In the genomic region with DNA sequence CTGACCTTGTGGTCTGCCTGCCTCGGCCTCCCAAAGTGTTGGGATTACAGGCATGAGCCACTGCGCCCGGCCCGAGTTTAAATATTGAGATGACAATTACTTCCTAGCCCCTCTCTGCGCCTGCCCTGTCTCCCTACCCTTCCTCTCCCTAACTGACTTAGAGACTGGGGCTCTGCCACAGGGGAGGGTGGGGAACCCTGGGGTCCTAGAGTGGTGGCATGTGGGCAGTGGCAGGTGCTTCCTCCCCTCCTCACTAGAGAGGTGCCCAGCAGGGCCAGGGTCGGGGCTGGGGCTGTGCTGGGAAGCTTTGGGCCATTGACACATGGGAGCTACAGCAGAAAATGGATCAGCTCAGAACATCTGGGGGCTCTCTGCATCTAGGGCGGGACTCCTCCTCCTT, we compare ENCODE assay signal across 26 cellular contexts. TPM values are rescaled to one million over a fixed set of nuclear protein-coding genes. Genes with fewer than 3 reads are reported as not detected.
DNase-seq lines count a peak whose midpoint lies in the region; ATAC-seq, FAIRE-seq and TF ChIP-seq lines count a peak whose summit lies in the region.
"Had no signal": no experiment of that assay in that cellular context is flagged by ENCODE, and none has a peak within 500 bp of the region (broad histone marks: within the 10 kb centered on the region; RNA-seq: fewer than 3 reads in every experiment).

No MANE protein-coding gene starts in this region.

- 31% methylated on average over 7 of the region's 7 CpGs for WGBS in K562 (ENCODE audit: insufficient coverage, low coverage, missing lambda C conversion rate)
- WGBS in small intestine, 3 donors, result 58 to 80% (median 60%) methylated on average over 7 of the region's 7 CpGs
- WGBS in thyroid gland, 2 donors, result 85 to 88% methylated on average over 7 of the region's 7 CpGs

- H3K9me3 ChIP-seq in BLaER1, result no peaks in the 10 kb centered on the region
- no peaks in the 10 kb centered on the region for H3K9me3 ChIP-seq in K562 (replicated peaks; ENCODE audit: control insufficient read depth, insufficient read depth, low read depth, low read length)
- H3K9me3 ChIP-seq in kidney (ENCODE audit: control insufficient read depth in 1 of 2, low read length in 2 of 2), result no peaks in the 10 kb centered on the region
- H3K9me3 ChIP-seq in small intestine (ENCODE audit: control insufficient read depth, low read depth), result no peaks in the 10 kb centered on the region
- no peaks in the 10 kb centered on the region for H3K9me3 ChIP-seq in thyroid gland
- no peaks in the 10 kb centered on the region for H3K9me3 ChIP-seq in T-helper 17 cell (ENCODE audit: control insufficient read depth, low read length, poor library complexity, severe bottlenecking)

- no peak for TF ChIP-seq POLR2A in K562 (conservative IDR thresholded peaks at IDR 0.05)
- TF ChIP-seq POLR2A in thyroid gland (IDR thresholded peaks at IDR 0.05), result no peak

- no peak overlapping the region for H3K4me3 Mint-ChIP-seq in T-helper 17 cell
- H3K4me3 Mint-ChIP-seq: CD8-positive, alpha-beta T cell; GM23338; HFFc6; IgD-negative memory B cell had no signal

- peaks cover 3% of the 10 kb centered on the region for H3K27me3 ChIP-seq in BLaER1
- no peaks in the 10 kb centered on the region for H3K27me3 ChIP-seq in K562 (ENCODE audit: control insufficient read depth in 2 of 2, insufficient read depth in 2 of 2, low read length in 2 of 2)
- H3K27me3 ChIP-seq in small intestine (ENCODE audit: control insufficient read depth in 2 of 2, insufficient read depth in 2 of 2, low read length in 2 of 2), result no peaks in the 10 kb centered on the region
- H3K27me3 ChIP-seq in thyroid gland, result peaks cover 4% of the 10 kb centered on the region

- no peaks in the 10 kb centered on the region for H3K36me3 Mint-ChIP-seq in T-helper 17 cell (ENCODE audit: low read depth)
- H3K36me3 Mint-ChIP-seq: CD8-positive, alpha-beta T cell; IgD-negative memory B cell had no signal

- H3K27ac ChIP-seq in BLaER1, result no peak overlapping the region
- no peak overlapping the region for H3K27ac ChIP-seq in K562 (ENCODE audit: extremely low read depth, low read depth, low read length)
- no peak overlapping the region for H3K27ac ChIP-seq in kidney (ENCODE audit: low read depth in 2 of 2, low read length in 2 of 2)
- H3K27ac ChIP-seq in small intestine (ENCODE audit: low read depth in 1 of 2, low read length in 1 of 2), result peak overlapping the region; percentile 66 to 77
- no peak overlapping the region for H3K27ac ChIP-seq in thyroid gland
- H3K27ac ChIP-seq: BLaER1 treated with 17β-estradiol and CSF1 and Interleukin-3, amounts not matched to agents 10 nM and 100 nM; KMS-11 had no signal

- POLR2A ChIA-PET in K562 (lab: Yijun Ruan, JAX), result interaction anchor here (0.6 kb wide), 1 partner anchor 1787 kb away, joined by 3 read pairs; no protein-coding TSS in a partner anchor

- intact Hi-C loops in K562 (cut with micrococcal nuclease) (no loop called here), kidney (cut with DNase I) (no loop called here), thyroid gland (cut with DNase I) (no loop called here)

- ATAC-seq in K562 (no peak), GM21381 (IDR thresholded peaks at IDR 0.05; ENCODE audit: unreplicated experiment) (no peak), T-helper 17 cell (no peak)
- ATAC-seq: CD8-positive, alpha-beta T cell; GM23338; HCT116 had no signal

- CTCF ChIA-PET in K562 (lab: Yijun Ruan, JAX; ENCODE audit: low intra/inter-chr PET ratio), result no interaction called here

- TF ChIP-seq RAD21 in K562 (CRISPR knock-in tag; conservative IDR thresholded peaks at IDR 0.05 in 1 of 2, IDR thresholded peaks at IDR 0.05 in 1 of 2), result no peak

- no peak for TF ChIP-seq EP300 in K562 (IDR thresholded peaks at IDR 0.05; ENCODE audit: low read length)

- no peak for DNase-seq in K562 (ENCODE audit: extremely low read depth in 1 of 4, low spot score in 3 of 4)
- DNase-seq in kidney, result peak; percentile 18
- DNase-seq in small intestine, result no peak
- no peak for DNase-seq in thyroid gland
- DNase-seq in GM19240 (ENCODE audit: insufficient read length, low spot score), result no peak
- DNase-seq in T-helper 17 cell, result no peak
- DNase-seq: AML-193; Calu3; CD8-positive, alpha-beta T cell; DMS 273 treated with DMSO at 0.1 percent for 48 hours; DMS53; DND-41; EL; HFFc6 had no signal

- H4K20me1 ChIP-seq in BLaER1 (no peaks in the 10 kb centered on the region), K562 (replicated peaks; ENCODE audit: control insufficient read depth, insufficient read depth, low read length) (no peaks in the 10 kb centered on the region)
- H4K20me1 ChIP-seq: BLaER1 treated with 17β-estradiol and CSF1 and Interleukin-3, amounts not matched to agents 10 nM and 100 nM had no signal

- H3K9ac ChIP-seq in BLaER1 (no peak overlapping the region), K562 (ENCODE audit: insufficient read depth in 1 of 2, low read depth in 2 of 2, low read length in 2 of 2) (no peak overlapping the region), kidney (ENCODE audit: low read length in 2 of 2) (no peak overlapping the region)
- H3K9ac ChIP-seq: BLaER1 treated with 17β-estradiol and CSF1 and Interleukin-3, amounts not matched to agents 10 nM and 100 nM; KMS-11 had no signal

- no peaks in the 10 kb centered on the region for H3K4me1 Mint-ChIP-seq in T-helper 17 cell
- H3K4me1 Mint-ChIP-seq: GM23338 had no signal

- H3K4me2 ChIP-seq in BLaER1 (peak overlapping the region; percentile 3; the same call in 1 of the 2 replicates), K562 (ENCODE audit: insufficient read depth, low read length) (no peak overlapping the region)
- H3K4me2 ChIP-seq: GM23338 had no signal

- peaks cover 12% of the 10 kb centered on the region for H3K4me1 ChIP-seq in BLaER1
- H3K4me1 ChIP-seq in K562 (replicated peaks in 1 of 2; ENCODE audit: control insufficient read depth in 2 of 2, insufficient read depth in 2 of 2, low read length in 2 of 2), result peaks cover 11 to 14% of the 10 kb centered on the region in 2 experiments; a peak in 4 of 5 replicates
- H3K4me1 ChIP-seq in kidney (ENCODE audit: control insufficient read depth in 1 of 2, insufficient read depth in 1 of 2, low read depth in 1 of 2, low read length in 2 of 2), result no peaks in the 10 kb centered on the region
- peaks cover 0 to 5% of the 10 kb centered on the region in 2 donors for H3K4me1 ChIP-seq in small intestine (ENCODE audit: control insufficient read depth in 2 of 2, insufficient read depth in 1 of 2, low read depth in 1 of 2, low read length in 1 of 2)
- no peaks in the 10 kb centered on the region for H3K4me1 ChIP-seq in thyroid gland

- in situ Hi-C loops in K562 (cut with MboI), result loop anchor here (25.0 kb wide), 1 partner anchor 385 kb away; no protein-coding TSS in a partner anchor

- no peak for FAIRE-seq in K562 (lab: Jason Lieb, UNC)
- no peak for FAIRE-seq in kidney (lab: Jason Lieb, UNC)
- FAIRE-seq in small intestine (lab: Jason Lieb, UNC), result no peak
- FAIRE-seq: GM12878, H54, HTR-8/SVneo had no signal

- TF ChIP-seq CTCF in K562 (IDR thresholded peaks at IDR 0.05 in 2 of 3, conservative IDR thresholded peaks at IDR 0.05 in 1 of 3; ENCODE audit: insufficient read depth in 2 of 3, low read depth in 1 of 3, low read length in 3 of 3) (no peak), kidney (IDR thresholded peaks at IDR 0.05; ENCODE audit: borderline replicate concordance, extremely low read depth, insufficient read depth) (no peak), thyroid gland (IDR thresholded peaks at IDR 0.05) (no peak)

- no peak overlapping the region for H2AFZ ChIP-seq in K562 (ENCODE audit: low read depth, low read length)

- H3K9me1 ChIP-seq in K562 (ENCODE audit: control insufficient read depth, insufficient read depth, low read length), result no peaks in the 10 kb centered on the region

- H3K79me2 ChIP-seq in K562 (ENCODE audit: control insufficient read depth, insufficient read depth, low read length), result no peaks in the 10 kb centered on the region

- no TSS peak for BruUV-seq in K562 (replicated peaks; lab: Mats Ljungman, UMichigan)

- peaks cover 18% of the 10 kb centered on the region for H3K27me3 Mint-ChIP-seq in T-helper 17 cell

- H3K36me3 ChIP-seq in BLaER1 (no peaks in the 10 kb centered on the region), K562 (ENCODE audit: control insufficient read depth, insufficient read depth, low read length) (no peaks in the 10 kb centered on the region), kidney (ENCODE audit: control insufficient read depth in 1 of 2, insufficient read depth in 2 of 2, low read length in 2 of 2) (no peaks in the 10 kb centered on the region), small intestine (ENCODE audit: control insufficient read depth in 2 of 2, insufficient read depth in 2 of 2, low read length in 2 of 2) (no peaks in the 10 kb centered on the region), thyroid gland (no peaks in the 10 kb centered on the region)
- H3K36me3 ChIP-seq: BLaER1 treated with 17β-estradiol and CSF1 and Interleukin-3, amounts not matched to agents 10 nM and 100 nM had no signal

- no peak overlapping the region for H3K27ac Mint-ChIP-seq in T-helper 17 cell
- H3K27ac Mint-ChIP-seq: CD8-positive, alpha-beta T cell; HFFc6; IgD-negative memory B cell had no signal

- H3K4me3 ChIP-seq in BLaER1 (no peak overlapping the region), K562 (no peak overlapping the region), kidney (ENCODE audit: low read length in 2 of 2) (no peak overlapping the region), small intestine (ENCODE audit: low read depth in 1 of 2, low read length in 2 of 2) (no peak overlapping the region), thyroid gland (replicated peaks in 1 of 3) (no peak overlapping the region)
- H3K4me3 ChIP-seq: BLaER1 treated with 17β-estradiol and CSF1 and Interleukin-3, amounts not matched to agents 10 nM and 100 nM; GM12878; GM23338 had no signal

RNA-seq across cellular contexts. Expression of gene ACHE, which starts 7.0 kb away (rescaled TPM):
- total RNA-seq in K562 (2011; cell fraction: chromatin; rRNA removed; ENCODE audit: low replicate concordance), result 9.6 and 34.7 TPM in 2 replicates
- total RNA-seq in K562 (2011; cell fraction: nucleolus; rRNA removed), result 25.8 and 31.3 TPM in 2 replicates
- total RNA-seq in K562 (2011; cell fraction: nucleoplasm; rRNA removed), result 17.1 and 17.3 TPM in 2 replicates
- total RNA-seq in K562 (2014; rRNA removed) (2.7 and 4.0 TPM in 2 replicates), K562 (2014; rRNA removed; fragmentation: Illumina TruSeq; extraction: Trizol) (0.54 and 0.84 TPM in 2 replicates), K562 (2015; rRNA removed; fragmentation: Illumina TruSeq; extraction: Trizol) (0.51 and 0.87 TPM in 2 replicates), K562 (2021) (7.5 and 8.8 TPM in 2 replicates), kidney (3.6 TPM), thyroid gland (1 to 10 TPM; 1.0 to 4.8 (median 1.8) TPM), T-helper 17 cell (under 1 TPM; 0.21 to 0.25 TPM)
- polyA plus RNA-seq in K562 (2011; rRNA removed) (2.5 and 2.8 TPM in 2 replicates), K562 (2014; fragmentation: Illumina TruSeq; extraction: Trizol) (1.9 and 4.2 TPM in 2 replicates), K562 (2014; fragmentation: Nextera tagmentation; extraction: Ambion mirVana) (under 1 TPM; 0.04 to 0.06 TPM), K562 (2014; rRNA removed) (8.0 and 9.3 TPM in 2 replicates), kidney (ENCODE audit: insufficient read depth, low read depth, low replicate concordance) (1.6 TPM), small intestine (10 to 100 TPM in 2 of 3 donors, 1 to 10 TPM in 1; 3.5 to 11.2 (median 11.0) TPM)
- 1.4 and 6.8 TPM in 2 replicates for polyA plus RNA-seq in K562 (2011; cell fraction: cytosol; rRNA removed)
- 9.7 and 46.1 TPM in 2 replicates for polyA plus RNA-seq in K562 (2011; cell fraction: nucleus; rRNA removed)
- 2.2 and 3.3 TPM in 2 replicates for polyA plus RNA-seq in K562 (2012)
- 0.21 and 1.3 TPM in 2 replicates for polyA minus RNA-seq in K562 (2011; rRNA and poly(A)+ RNA removed)
- 1.2 and 5.0 TPM in 2 replicates for polyA minus RNA-seq in K562 (2011; cell fraction: cytosol; rRNA and poly(A)+ RNA removed)
- polyA minus RNA-seq in K562 (2011; cell fraction: nucleus; rRNA and poly(A)+ RNA removed), result 3.3 and 3.9 TPM in 2 replicates
- polyA plus RNA-seq: IgD-negative memory B cell had no signal

RNA-seq across cellular contexts. Expression of gene UFSP1, which starts 13.1 kb away (rescaled TPM):
- 2.3 and 9.4 TPM in 2 replicates for total RNA-seq in K562 (2011; cell fraction: chromatin; rRNA removed; ENCODE audit: low replicate concordance)
- 15.4 and 16.7 TPM in 2 replicates for total RNA-seq in K562 (2011; cell fraction: nucleolus; rRNA removed)
- 6.6 and 8.9 TPM in 2 replicates for total RNA-seq in K562 (2011; cell fraction: nucleoplasm; rRNA removed)
- total RNA-seq in K562 (2014; rRNA removed) (18.8 and 20.9 TPM in 2 replicates), K562 (2014; rRNA removed; fragmentation: Illumina TruSeq; extraction: Trizol) (1.4 and 2.1 TPM in 2 replicates), K562 (2015; rRNA removed; fragmentation: Illumina TruSeq; extraction: Trizol) (3.5 and 3.7 TPM in 2 replicates), K562 (2021) (7.8 and 8.5 TPM in 2 replicates), kidney (3.4 TPM), thyroid gland (10 to 100 TPM in 1 of 4 donors, 1 to 10 TPM in 3; 7.4 to 10.4 (median 8.9) TPM), T-helper 17 cell (1 to 10 TPM; 1.6 to 2.2 TPM)
- polyA plus RNA-seq in K562 (2011; rRNA removed) (1.7 and 2.3 TPM in 2 replicates), K562 (2014; fragmentation: Illumina TruSeq; extraction: Trizol) (1.3 and 2.0 TPM in 2 replicates), K562 (2014; fragmentation: Nextera tagmentation; extraction: Ambion mirVana) (under 1 TPM; 0.50 to 0.53 TPM), K562 (2014; rRNA removed) (13.5 and 14.3 TPM in 2 replicates), kidney (ENCODE audit: insufficient read depth, low read depth, low replicate concordance) (3.8 TPM), small intestine (1 to 10 TPM; 3.5 to 5.3 (median 4.9) TPM)
- 1.4 and 7.3 TPM in 2 replicates for polyA plus RNA-seq in K562 (2011; cell fraction: cytosol; rRNA removed)
- polyA plus RNA-seq in K562 (2011; cell fraction: nucleus; rRNA removed), result 2.0 and 9.3 TPM in 2 replicates
- 4.0 and 6.4 TPM in 2 replicates for polyA plus RNA-seq in K562 (2012)
- polyA minus RNA-seq in K562 (2011; rRNA and poly(A)+ RNA removed), result 1.4 and 2.4 TPM in 2 replicates
- polyA minus RNA-seq in K562 (2011; cell fraction: cytosol; rRNA and poly(A)+ RNA removed), result 3.8 and 6.0 TPM in 2 replicates
- polyA minus RNA-seq in K562 (2011; cell fraction: nucleus; rRNA and poly(A)+ RNA removed), result 13.9 and 15.2 TPM in 2 replicates

RNA-seq across cellular contexts. Expression of gene SRRT, which starts 27.7 kb away (rescaled TPM):
- total RNA-seq in K562 (2011; cell fraction: chromatin; rRNA removed; ENCODE audit: low replicate concordance), result 448 and 751 TPM in 2 replicates
- total RNA-seq in K562 (2011; cell fraction: nucleolus; rRNA removed), result 282 and 327 TPM in 2 replicates
- total RNA-seq in K562 (2011; cell fraction: nucleoplasm; rRNA removed), result 310 and 324 TPM in 2 replicates
- 155 and 156 TPM in 2 replicates for total RNA-seq in K562 (2014; rRNA removed)
- total RNA-seq in K562 (2014; rRNA removed; fragmentation: Illumina TruSeq; extraction: Trizol), result 51.8 and 71.6 TPM in 2 replicates
- total RNA-seq in K562 (2015; rRNA removed; fragmentation: Illumina TruSeq; extraction: Trizol), result 80.6 and 84.4 TPM in 2 replicates
- 238 and 263 TPM in 2 replicates for total RNA-seq in K562 (2021)
- polyA plus RNA-seq in K562 (2011; rRNA removed), result 36.5 and 68.2 TPM in 2 replicates
- polyA plus RNA-seq in K562 (2011; cell fraction: cytosol; rRNA removed), result 31.1 and 47.3 TPM in 2 replicates
- 397 and 581 TPM in 2 replicates for polyA plus RNA-seq in K562 (2011; cell fraction: nucleus; rRNA removed)
- 151 and 218 TPM in 2 replicates for polyA plus RNA-seq in K562 (2012)
- polyA plus RNA-seq in K562 (2014; fragmentation: Illumina TruSeq; extraction: Trizol), result 143 and 145 TPM in 2 replicates
- polyA plus RNA-seq in K562 (2014; fragmentation: Nextera tagmentation; extraction: Ambion mirVana), result 10 to 100 TPM; 10.3 to 16.7 TPM
- 140 and 171 TPM in 2 replicates for polyA plus RNA-seq in K562 (2014; rRNA removed)
- 33.4 and 36.1 TPM in 2 replicates for polyA minus RNA-seq in K562 (2011; rRNA and poly(A)+ RNA removed)
- 63.2 and 87.3 TPM in 2 replicates for polyA minus RNA-seq in K562 (2011; cell fraction: cytosol; rRNA and poly(A)+ RNA removed)
- 122 and 159 TPM in 2 replicates for polyA minus RNA-seq in K562 (2011; cell fraction: nucleus; rRNA and poly(A)+ RNA removed)
- 127 TPM for total RNA-seq in kidney
- 58.2 TPM for polyA plus RNA-seq in kidney (ENCODE audit: insufficient read depth, low read depth, low replicate concordance)
- polyA plus RNA-seq in small intestine, result 100 to 1,000 TPM in 1 of 3 donors, 10 to 100 TPM in 2; 77.1 to 113 (median 82.1) TPM
- total RNA-seq in thyroid gland, result 100 to 1,000 TPM in 1 of 4 donors, 10 to 100 TPM in 3; 62.5 to 109 (median 93.2) TPM
- 100 to 1,000 TPM; 246 to 255 TPM for total RNA-seq in T-helper 17 cell

RNA-seq across cellular contexts. Expression of gene TRIP6, which starts 35.5 kb away (rescaled TPM):
- 66.0 and 118 TPM in 2 replicates for total RNA-seq in K562 (2011; cell fraction: chromatin; rRNA removed; ENCODE audit: low replicate concordance)
- total RNA-seq in K562 (2011; cell fraction: nucleolus; rRNA removed), result 92.2 and 99.2 TPM in 2 replicates
- 66.9 and 80.3 TPM in 2 replicates for total RNA-seq in K562 (2011; cell fraction: nucleoplasm; rRNA removed)
- total RNA-seq in K562 (2014; rRNA removed) (104 and 108 TPM in 2 replicates), K562 (2014; rRNA removed; fragmentation: Illumina TruSeq; extraction: Trizol) (28.3 and 28.9 TPM in 2 replicates), K562 (2015; rRNA removed; fragmentation: Illumina TruSeq; extraction: Trizol) (85.7 and 90.5 TPM in 2 replicates), K562 (2021) (141 and 148 TPM in 2 replicates), kidney (74.4 TPM), thyroid gland (100 to 1,000 TPM in 3 of 4 donors, 10 to 100 TPM in 1; 64.5 to 122 (median 109) TPM), T-helper 17 cell (1 to 10 TPM; 8.5 to 9.8 TPM)
- polyA plus RNA-seq in K562 (2011; rRNA removed) (48.5 and 54.0 TPM in 2 replicates), K562 (2014; fragmentation: Illumina TruSeq; extraction: Trizol) (35.6 and 78.2 TPM in 2 replicates), K562 (2014; fragmentation: Nextera tagmentation; extraction: Ambion mirVana) (10 to 100 TPM in 1 of 2 experiments, 1 to 10 TPM in 1; 5.9 to 12.0 TPM), K562 (2014; rRNA removed) (103 and 112 TPM in 2 replicates), kidney (ENCODE audit: insufficient read depth, low read depth, low replicate concordance) (92.6 TPM), small intestine (10 to 100 TPM in 2 of 3 donors, 1 to 10 TPM in 1; 3.4 to 23.1 (median 10.3) TPM)
- 55.2 and 103 TPM in 2 replicates for polyA plus RNA-seq in K562 (2011; cell fraction: cytosol; rRNA removed)
- 104 and 125 TPM in 2 replicates for polyA plus RNA-seq in K562 (2011; cell fraction: nucleus; rRNA removed)
- 96.4 and 111 TPM in 2 replicates for polyA plus RNA-seq in K562 (2012)
- polyA minus RNA-seq in K562 (2011; rRNA and poly(A)+ RNA removed), result 16.6 and 36.4 TPM in 2 replicates
- 27.3 and 36.2 TPM in 2 replicates for polyA minus RNA-seq in K562 (2011; cell fraction: cytosol; rRNA and poly(A)+ RNA removed)
- 31.2 and 31.5 TPM in 2 replicates for polyA minus RNA-seq in K562 (2011; cell fraction: nucleus; rRNA and poly(A)+ RNA removed)

RNA-seq across cellular contexts. Expression of gene MUC3A, which starts 46.7 kb away (rescaled TPM):
- 2.0 and 2.9 TPM in 2 replicates for total RNA-seq in K562 (2011; cell fraction: chromatin; rRNA removed; ENCODE audit: low replicate concordance)
- total RNA-seq in K562 (2011; cell fraction: nucleolus; rRNA removed), result 1.4 and 1.8 TPM in 2 replicates
- 1.9 and 6.0 TPM in 2 replicates for total RNA-seq in K562 (2011; cell fraction: nucleoplasm; rRNA removed)
- 0.09 and 0.33 TPM in 2 replicates for total RNA-seq in K562 (2014; rRNA removed)
- total RNA-seq in K562 (2014; rRNA removed; fragmentation: Illumina TruSeq; extraction: Trizol), result 0.13 and 0.15 TPM in 2 replicates
- total RNA-seq in K562 (2015; rRNA removed; fragmentation: Illumina TruSeq; extraction: Trizol), result not detected in 2 replicates
- total RNA-seq in K562 (2021), result 1.6 and 2.6 TPM in 2 replicates
- 0.25 and 0.35 TPM in 2 replicates for polyA plus RNA-seq in K562 (2011; rRNA removed)
- 0.25 and 0.44 TPM in 2 replicates for polyA plus RNA-seq in K562 (2011; cell fraction: cytosol; rRNA removed)
- polyA plus RNA-seq in K562 (2011; cell fraction: nucleus; rRNA removed), result 1.0 and 2.1 TPM in 2 replicates
- 1.4 TPM in 2 replicates for polyA plus RNA-seq in K562 (2012)
- 1.7 and 2.2 TPM in 2 replicates for polyA plus RNA-seq in K562 (2014; fragmentation: Illumina TruSeq; extraction: Trizol)
- polyA plus RNA-seq in K562 (2014; fragmentation: Nextera tagmentation; extraction: Ambion mirVana), result under 1 TPM; 0.06 to 0.08 TPM
- 0.25 and 0.53 TPM in 2 replicates for polyA plus RNA-seq in K562 (2014; rRNA removed)
- 0.24 and 0.39 TPM in 2 replicates for polyA minus RNA-seq in K562 (2011; rRNA and poly(A)+ RNA removed)
- polyA minus RNA-seq in K562 (2011; cell fraction: cytosol; rRNA and poly(A)+ RNA removed), result 1.0 TPM in 1 of 2 replicates, not detected in the other
- polyA minus RNA-seq in K562 (2011; cell fraction: nucleus; rRNA and poly(A)+ RNA removed), result 0.11 and 0.40 TPM in 2 replicates
- total RNA-seq in kidney, result 39.1 TPM
- polyA plus RNA-seq in kidney (ENCODE audit: insufficient read depth, low read depth, low replicate concordance), result 0.65 TPM
- 100 to 1,000 TPM in 1 of 3 donors, 10 to 100 TPM in 2; 49.6 to 156 (median 51.3) TPM for polyA plus RNA-seq in small intestine
- under 1 TPM; under 0.01 to 0.29 (median 0.22) TPM for total RNA-seq in thyroid gland
- not detected for total RNA-seq in T-helper 17 cell
- total RNA-seq: A172; CD8-positive, alpha-beta T cell; G401; HFFc6 had no signal
- polyA plus RNA-seq: IgD-negative memory B cell had no signal

Comparison
In these comparisons a context has a peak if more than half of its experiments do, and no peak if none do; other contexts are left out.
1. H3K27ac ChIP-seq: peak in small intestine (2 of 2); none in BLaER1 (single experiment), K562 (single experiment), kidney (0 of 2) and thyroid gland (0 of 3).